Comparison of ENCODE assay signal across 16 cellular contexts in genomic region chr14:55118761-55119160, GRCh38. TPM values are rescaled to one million over a fixed set of nuclear protein-coding genes. Genes with fewer than 3 reads are reported as not detected.
DNase-seq lines count a peak whose midpoint lies in the region; ATAC-seq, FAIRE-seq and TF ChIP-seq lines count a peak whose summit lies in the region.
"Had no signal": no experiment of that assay in that cellular context is flagged by ENCODE, and none has a peak within 500 bp of the region (broad histone marks: within the 10 kb centered on the region; RNA-seq: fewer than 3 reads in every experiment).

No MANE protein-coding gene starts in this region.

- no peak for TF ChIP-seq POLR2A in heart left ventricle (IDR thresholded peaks at IDR 0.05)

- FAIRE-seq in HTR-8/SVneo (lab: Jason Lieb, UNC), result no peak

- no peaks in the 10 kb centered on the region for H4K20me1 ChIP-seq in fibroblast of lung (ENCODE audit: control insufficient read depth, extremely low read depth, insufficient read depth, low read length)
- peaks cover 14% of the 10 kb centered on the region; the same call in 1 of the 2 replicates for H4K20me1 ChIP-seq in Karpas-422 (ENCODE audit: insufficient read depth, low read depth, low read length)

- no peaks in the 10 kb centered on the region for H3K36me3 Mint-ChIP-seq in type B pancreatic cell
- H3K36me3 Mint-ChIP-seq: CD8-positive, alpha-beta T cell had no signal

- H2AFZ ChIP-seq in fibroblast of lung (ENCODE audit: low read length), result peak overlapping the region; percentile 57
- peak overlapping the region; percentile 27 for H2AFZ ChIP-seq in trophoblast cell (ENCODE audit: insufficient read depth, low read length, poor library complexity)
- no peak overlapping the region for H2AFZ ChIP-seq in Karpas-422 (ENCODE audit: low read length)

- H3K14ac ChIP-seq in trophoblast cell (ENCODE audit: low read length), result no peak overlapping the region

- H3K79me1 ChIP-seq in trophoblast cell (ENCODE audit: low read length), result peaks cover 18% of the 10 kb centered on the region

- WGBS in heart left ventricle, 4 donors, result 24 to 42% (median 37%) methylated on average over 3 of the region's 3 CpGs
- no CpG with 5 or more reads among the region's 3 CpGs for WGBS in trophoblast cell (ENCODE audit: extremely low coverage, insufficient coverage, insufficient read length)

- peaks cover 17 to 80% (median 58%) of the 10 kb centered on the region in 12 donors for H3K4me1 ChIP-seq in heart left ventricle
- peaks cover 12% of the 10 kb centered on the region for H3K4me1 ChIP-seq in fibroblast of lung (ENCODE audit: control insufficient read depth, extremely low read depth, insufficient read depth, low read length)
- H3K4me1 ChIP-seq in trophoblast cell (ENCODE audit: control insufficient read depth in 1 of 2, insufficient read depth in 2 of 2, low read length in 2 of 2), result peaks cover 25 to 34% of the 10 kb centered on the region in 2 experiments
- H3K4me1 ChIP-seq in Karpas-422 (ENCODE audit: low read length), result peaks cover 39% of the 10 kb centered on the region

- ATAC-seq in heart left ventricle, result peak in 1 of 4 donors; percentile 33
- ATAC-seq in left ventricle myocardium superior, result no peak
- ATAC-seq: activated CD4-positive, CD25-positive, alpha-beta regulatory T cell treated with anti-CD3 and anti-CD28 coated beads, Interleukin-2, amount 50 U/mL, for 24 hours; CD8-positive, alpha-beta T cell had no signal

- H4K91ac ChIP-seq in trophoblast cell (ENCODE audit: low read depth, low read length), result peak overlapping the region; percentile 60

- no peak overlapping the region for H3K4me3 ChIP-seq in heart left ventricle
- H3K4me3 ChIP-seq in fibroblast of lung (replicated peaks in 1 of 4; ENCODE audit: control extremely low read depth in 1 of 4, insufficient read depth in 1 of 4, low read depth in 3 of 4, low read length in 4 of 4), result no peak overlapping the region
- no peak overlapping the region for H3K4me3 ChIP-seq in trophoblast cell (ENCODE audit: low read depth, low read length)
- no peak overlapping the region for H3K4me3 ChIP-seq in Karpas-422 (ENCODE audit: low read length)

- no peak overlapping the region for H2BK12ac ChIP-seq in trophoblast cell (ENCODE audit: low read length)

- H3K4me2 ChIP-seq in fibroblast of lung (ENCODE audit: extremely low read depth, insufficient read depth, low read length) (no peak overlapping the region), trophoblast cell (ENCODE audit: low read length) (no peak overlapping the region), Karpas-422 (ENCODE audit: low read depth, low read length, poor library complexity, severe bottlenecking) (no peak overlapping the region)

- H3K9me3 ChIP-seq in heart left ventricle (no peaks in the 10 kb centered on the region), fibroblast of lung (ENCODE audit: control insufficient read depth, insufficient read depth, low read depth, low read length) (no peaks in the 10 kb centered on the region), trophoblast cell (ENCODE audit: insufficient read depth, low read depth, low read length) (no peaks in the 10 kb centered on the region), Karpas-422 (ENCODE audit: low read length) (no peaks in the 10 kb centered on the region)

- H2BK5ac ChIP-seq in trophoblast cell (ENCODE audit: low read depth, low read length, poor library complexity), result no peak overlapping the region

- H3K27me3 ChIP-seq in heart left ventricle (no peaks in the 10 kb centered on the region), fibroblast of lung (ENCODE audit: control insufficient read depth, insufficient read depth, low read length) (no peaks in the 10 kb centered on the region), trophoblast cell (ENCODE audit: insufficient read depth, low read length) (no peaks in the 10 kb centered on the region), Karpas-422 (ENCODE audit: low read length) (0 out of 2 replicates have a peak, but pooled peaks cover 3% of the 10 kb centered on the region)

- no peak overlapping the region for H3K4ac ChIP-seq in trophoblast cell (ENCODE audit: low read depth, low read length)

- H3K4me1 Mint-ChIP-seq in type B pancreatic cell (ENCODE audit: unreplicated experiment), result peaks cover 43% of the 10 kb centered on the region

- no peak overlapping the region for H3K23ac ChIP-seq in trophoblast cell (ENCODE audit: low read length)

- H3K27ac ChIP-seq in heart left ventricle (peak overlapping the region; percentile 75 to 94 (median 88)), fibroblast of lung (ENCODE audit: insufficient read depth, low read length) (no peak overlapping the region), trophoblast cell (ENCODE audit: low read depth, low read length) (no peak overlapping the region), Karpas-422 (ENCODE audit: low read length) (no peak overlapping the region)
- H3K27ac ChIP-seq: 22Rv1 had no signal

- intact Hi-C loops in heart left ventricle (cut with DNase I) (no loop called here), left ventricle myocardium superior (cut with micrococcal nuclease) (no loop called here)

- H3K9me2 ChIP-seq in Karpas-422 (replicated peaks; ENCODE audit: insufficient read depth, low read length), result no peaks in the 10 kb centered on the region

- H4K8ac ChIP-seq in trophoblast cell (ENCODE audit: low read depth, low read length), result no peak overlapping the region

- no peak overlapping the region for H4K12ac ChIP-seq in trophoblast cell (ENCODE audit: low read depth, low read length)

- H2AK5ac ChIP-seq in trophoblast cell (ENCODE audit: low read length), result no peak overlapping the region

- H3K9me3 Mint-ChIP-seq in type B pancreatic cell, result no peaks in the 10 kb centered on the region
- H3K9me3 Mint-ChIP-seq: CD8-positive, alpha-beta T cell; HFFc6 had no signal

- DNase-seq in heart left ventricle (no peak), left ventricle myocardium superior (no peak), fibroblast of lung (ENCODE audit: low read depth in 2 of 2) (no peak), trophoblast cell (no peak), type B pancreatic cell (ENCODE audit: extremely low spot score, unreplicated experiment) (no peak), KG1 (lab: John Stamatoyannopoulos, UW) (no peak), HTR-8/SVneo (ENCODE audit: insufficient read length, low spot score) (no peak), Karpas-422 (no peak)
- DNase-seq: activated CD8-positive, alpha-beta memory T cell treated with anti-CD3 and anti-CD28 coated beads, Interleukin-2, amount 50 U/mL, for 4 hours; activated naive CD4-positive, alpha-beta T cell treated with anti-CD3 and anti-CD28 coated beads, Interleukin-2, amount 50 U/mL, for 16 hours; CD8-positive, alpha-beta T cell; HFFc6; NCI-H1930; stimulated activated CD4-positive, alpha-beta T cell treated with anti-CD3 and anti-CD28 coated beads, Interleukin-12 subunit alpha, Interleukin-12 subunit beta, amount 100 ng/mL, for 4 hours had no signal

- H3K79me2 ChIP-seq in fibroblast of lung (ENCODE audit: control insufficient read depth, insufficient read depth, low read length) (no peaks in the 10 kb centered on the region), trophoblast cell (ENCODE audit: control insufficient read depth, insufficient read depth, low read length, poor library complexity) (peaks cover 3% of the 10 kb centered on the region), Karpas-422 (ENCODE audit: low read length) (no peaks in the 10 kb centered on the region)

- H3K27ac Mint-ChIP-seq in type B pancreatic cell, result peak overlapping the region; percentile 96
- H3K27ac Mint-ChIP-seq: CD8-positive, alpha-beta T cell; HFFc6 had no signal

- H3K18ac ChIP-seq in trophoblast cell (ENCODE audit: low read length), result no peak overlapping the region

- no peak overlapping the region for H2BK120ac ChIP-seq in trophoblast cell (ENCODE audit: insufficient read depth, low read length, poor library complexity)

- H3K27me3 Mint-ChIP-seq in type B pancreatic cell, result no peaks in the 10 kb centered on the region

- TF ChIP-seq CTCF in heart left ventricle (IDR thresholded peaks at IDR 0.05) (no peak), fibroblast of lung (conservative IDR thresholded peaks at IDR 0.05 in 1 of 2, IDR thresholded peaks at IDR 0.05 in 1 of 2; ENCODE audit: low read depth in 1 of 2, low read length in 2 of 2) (no peak), type B pancreatic cell (conservative IDR thresholded peaks at IDR 0.05) (no peak)

- no peak overlapping the region for H3K4me3 Mint-ChIP-seq in type B pancreatic cell
- H3K4me3 Mint-ChIP-seq: CD8-positive, alpha-beta T cell; HFFc6 had no signal

- H3K9ac ChIP-seq in fibroblast of lung (ENCODE audit: insufficient read depth, low read length), result no peak overlapping the region
- no peak overlapping the region for H3K9ac ChIP-seq in trophoblast cell (ENCODE audit: low read length)
- H3K9ac ChIP-seq in Karpas-422 (ENCODE audit: low read length), result no peak overlapping the region

- H3K36me3 ChIP-seq in heart left ventricle (no peaks in the 10 kb centered on the region), fibroblast of lung (ENCODE audit: control insufficient read depth, insufficient read depth, low read length) (no peaks in the 10 kb centered on the region), trophoblast cell (ENCODE audit: control insufficient read depth in 1 of 2, insufficient read depth in 2 of 2, low read length in 2 of 2) (no peaks in the 10 kb centered on the region), Karpas-422 (ENCODE audit: insufficient read depth, low read length) (no peaks in the 10 kb centered on the region)

RNA-seq across cellular contexts. Expression of gene LGALS3, which starts 10.3 kb away (rescaled TPM):
- 100 to 1,000 TPM; 143 to 372 (median 197) TPM for total RNA-seq in heart left ventricle
- 100 to 1,000 TPM; 272 to 311 TPM for polyA plus RNA-seq in heart left ventricle
- 249 TPM for total RNA-seq in left ventricle myocardium superior
- total RNA-seq in fibroblast of lung, result 430 and 434 TPM in 2 replicates
- polyA plus RNA-seq in fibroblast of lung, result 333 and 398 TPM in 2 replicates
- polyA plus RNA-seq in fibroblast of lung (2012), result 345 and 493 TPM in 2 replicates
- 110 and 113 TPM in 2 replicates for polyA minus RNA-seq in fibroblast of lung (ENCODE audit: low replicate concordance)
- 107 and 114 TPM in 2 replicates for polyA plus RNA-seq in trophoblast cell (2013)
- 120 and 497 TPM in 2 replicates for total RNA-seq in type B pancreatic cell (ENCODE audit: low replicate concordance)
- total RNA-seq in Karpas-422 (2014; rRNA removed; shearing (Covaris generic); ENCODE audit: low replicate concordance), result not detected in 2 replicates

Comparison
In these comparisons a context has a peak if more than half of its experiments do, and no peak if none do; other contexts are left out.
1. H3K27ac ChIP-seq: peak in heart left ventricle (12 of 12); none in fibroblast of lung (single experiment), trophoblast cell (single experiment) and Karpas-422 (single experiment).
2. RNA of gene LGALS3, which starts 10.3 kb away (total RNA-seq): 430 to 434 TPM in fibroblast of lung, 249 TPM in left ventricle myocardium superior (single experiment), 143 to 372 TPM in heart left ventricle and 120 to 497 TPM in type B pancreatic cell; not detected in Karpas-422; every median in the first group is over 100 times any median in the second.